Comparison of ENCODE assay signal across 17 cellular contexts in the genomic region with DNA sequence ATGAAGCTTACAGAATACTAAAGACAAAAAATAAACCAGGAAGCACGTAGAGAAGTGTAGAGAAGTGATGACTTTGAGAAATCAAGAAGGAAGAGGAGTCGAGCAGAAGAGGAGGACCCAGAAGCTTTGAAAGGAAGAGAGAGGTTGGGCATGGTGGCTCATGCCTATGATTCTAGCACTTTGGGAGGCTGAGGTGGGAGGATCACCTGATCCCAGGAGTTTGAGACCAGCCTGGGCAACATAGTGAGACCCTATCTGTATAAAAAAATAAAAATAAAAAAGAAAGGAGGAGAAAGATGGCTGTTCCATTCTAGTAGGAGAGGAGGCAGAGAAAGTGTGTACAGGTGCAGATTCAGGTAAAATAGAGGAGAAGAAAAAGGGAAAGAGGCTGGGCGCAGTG. TPM values are rescaled to one million over a fixed set of nuclear protein-coding genes. Genes with fewer than 3 reads are reported as not detected.
DNase-seq lines count a peak whose midpoint lies in the region; ATAC-seq and TF ChIP-seq lines count a peak whose summit lies in the region.
"Had no signal": no experiment of that assay in that cellular context is flagged by ENCODE, and none has a peak within 500 bp of the region (broad histone marks: within the 10 kb centered on the region; RNA-seq: fewer than 3 reads in every experiment).

No MANE protein-coding gene starts in this region.

- H3K4me3 ChIP-seq in HL-60 (replicated peaks; ENCODE audit: insufficient read depth, low read length) (no peak overlapping the region), liver (ENCODE audit: low read depth in 1 of 3, low read length in 3 of 3) (no peak overlapping the region)
- H3K4me3 ChIP-seq: BLaER1, cardiac muscle cell had no signal

- no peak overlapping the region for H3K4me3 Mint-ChIP-seq in T-helper 17 cell
- H3K4me3 Mint-ChIP-seq in stimulated activated memory B cell treated with anti-CD40 and anti-IgM and Interleukin-4, amounts not matched to agents 10 μg/mL and 1 μg/mL and 100 μg/mL, for 72 hours, result no peak overlapping the region
- H3K4me3 Mint-ChIP-seq: activated CD4-positive, alpha-beta memory T cell treated with anti-CD3 and anti-CD28 coated beads for 36 hours; activated naive CD8-positive, alpha-beta T cell treated with anti-CD3 and anti-CD28 coated beads, Interleukin-2, amount 10 ng/mL, durations not matched to agents 7 days and 5 days; activated T-cell treated with anti-CD3 and anti-CD28 coated beads, Interleukin-2, amount 50 U/mL, for 4 hours had no signal

- peaks cover 2% of the 10 kb centered on the region for H3K36me3 Mint-ChIP-seq in T-helper 17 cell (ENCODE audit: low read depth)
- no peaks in the 10 kb centered on the region for H3K36me3 Mint-ChIP-seq in stimulated activated memory B cell treated with anti-CD40 and anti-IgM and Interleukin-4, amounts not matched to agents 10 μg/mL and 1 μg/mL and 100 μg/mL, for 72 hours
- H3K36me3 Mint-ChIP-seq: activated CD4-positive, alpha-beta memory T cell treated with anti-CD3 and anti-CD28 coated beads for 36 hours; activated naive CD8-positive, alpha-beta T cell treated with anti-CD3 and anti-CD28 coated beads, Interleukin-2, amount 10 ng/mL, durations not matched to agents 7 days and 5 days had no signal

- H3K9me3 ChIP-seq in T-helper 17 cell (ENCODE audit: control insufficient read depth, low read length, poor library complexity, severe bottlenecking), result no peaks in the 10 kb centered on the region
- H3K9me3 ChIP-seq in liver (ENCODE audit: control insufficient read depth in 4 of 4, low read length in 3 of 4), result no peaks in the 10 kb centered on the region
- H3K9me3 ChIP-seq: thoracic aorta had no signal

- no peaks in the 10 kb centered on the region for H3K36me3 ChIP-seq in liver (ENCODE audit: control insufficient read depth in 4 of 4, insufficient read depth in 3 of 4, low read depth in 1 of 4, low read length in 3 of 4)
- H3K36me3 ChIP-seq: BLaER1, cardiac muscle cell, thoracic aorta had no signal

- ATAC-seq in T-helper 17 cell (no peak), GM21576 (IDR thresholded peaks at IDR 0.05; ENCODE audit: unreplicated experiment) (no peak)
- no peak for ATAC-seq in stimulated activated memory B cell treated with anti-CD40 and anti-IgM and Interleukin-4, amounts not matched to agents 10 μg/mL and 1 μg/mL and 100 μg/mL, for 72 hours

- 74% methylated on average over 3 of the region's 3 CpGs for WGBS in liver

- no peaks in the 10 kb centered on the region for H3K27me3 Mint-ChIP-seq in T-helper 17 cell
- no peaks in the 10 kb centered on the region for H3K27me3 Mint-ChIP-seq in stimulated activated memory B cell treated with anti-CD40 and anti-IgM and Interleukin-4, amounts not matched to agents 10 μg/mL and 1 μg/mL and 100 μg/mL, for 72 hours
- H3K27me3 Mint-ChIP-seq: activated CD4-positive, alpha-beta memory T cell treated with anti-CD3 and anti-CD28 coated beads for 36 hours had no signal

- peak overlapping the region; percentile 78 for H3K27ac Mint-ChIP-seq in T-helper 17 cell
- peak overlapping the region; percentile 81 for H3K27ac Mint-ChIP-seq in stimulated activated memory B cell treated with anti-CD40 and anti-IgM and Interleukin-4, amounts not matched to agents 10 μg/mL and 1 μg/mL and 100 μg/mL, for 72 hours
- H3K27ac Mint-ChIP-seq: activated CD4-positive, alpha-beta memory T cell treated with anti-CD3 and anti-CD28 coated beads for 36 hours had no signal

- H3K4me1 ChIP-seq in liver (ENCODE audit: control insufficient read depth in 4 of 4, insufficient read depth in 4 of 4, low read length in 3 of 4), result peaks cover 9 to 26% (median 24%) of the 10 kb centered on the region in 4 donors

- DNase-seq in HL-60 (ENCODE audit: low read depth in 1 of 2, low spot score in 1 of 2) (no peak), T-helper 17 cell (no peak), glomerular visceral epithelial cell (ENCODE audit: extremely low spot score) (no peak)
- no peak for DNase-seq in stimulated activated naive CD4-positive, alpha-beta T cell treated with Interleukin-2 at 50 U/mL for 16 hours (lab: John Stamatoyannopoulos, UW)
- DNase-seq: activated CD4-positive, alpha-beta memory T cell treated with anti-CD3 and anti-CD28 coated beads for 36 hours; activated naive CD8-positive, alpha-beta T cell treated with anti-CD3 and anti-CD28 coated beads, Interleukin-2, amount 10 ng/mL, durations not matched to agents 7 days and 5 days; activated T-cell treated with anti-CD3 and anti-CD28 coated beads, Interleukin-2, amount 50 U/mL, for 4 hours; foreskin melanocyte; IMR-90; NCI-H526; stimulated activated CD4-positive, alpha-beta T cell treated with anti-CD3 and anti-CD28 coated beads, Interleukin-4, amount 100 ng/mL, for 1 hour had no signal

- TF ChIP-seq CTCF in HL-60 (IDR thresholded peaks at IDR 0.05; ENCODE audit: insufficient read depth, low read length) (no peak), liver (IDR thresholded peaks at IDR 0.05; ENCODE audit: low read depth, low read length, missing input control) (no peak)

- no peaks in the 10 kb centered on the region for H3K9me3 Mint-ChIP-seq in stimulated activated memory B cell treated with anti-CD40 and anti-IgM and Interleukin-4, amounts not matched to agents 10 μg/mL and 1 μg/mL and 100 μg/mL, for 72 hours
- H3K9me3 Mint-ChIP-seq: activated naive CD8-positive, alpha-beta T cell treated with anti-CD3 and anti-CD28 coated beads, Interleukin-2, amount 10 ng/mL, durations not matched to agents 7 days and 5 days; activated T-cell treated with anti-CD3 and anti-CD28 coated beads, Interleukin-2, amount 50 U/mL, for 4 hours had no signal

- peak overlapping the region; percentile 89 for H3K27ac ChIP-seq in HL-60 (replicated peaks)
- peak overlapping the region; percentile 69 to 81 for H3K27ac ChIP-seq in liver (ENCODE audit: low read depth in 1 of 2, low read length in 2 of 2)
- H3K27ac ChIP-seq: BLaER1, cardiac muscle cell had no signal

- H3K4me1 Mint-ChIP-seq in T-helper 17 cell, result peaks cover 6% of the 10 kb centered on the region
- H3K4me1 Mint-ChIP-seq in stimulated activated memory B cell treated with anti-CD40 and anti-IgM and Interleukin-4, amounts not matched to agents 10 μg/mL and 1 μg/mL and 100 μg/mL, for 72 hours, result peaks cover 27% of the 10 kb centered on the region

- H3K27me3 ChIP-seq in HL-60 (ENCODE audit: insufficient read depth, poor library complexity, severe bottlenecking) (no peaks in the 10 kb centered on the region), liver (ENCODE audit: control insufficient read depth in 4 of 4, insufficient read depth in 4 of 4, low read length in 3 of 4) (no peaks in the 10 kb centered on the region)
- H3K27me3 ChIP-seq: BLaER1, cardiac muscle cell had no signal

- H3K9ac ChIP-seq in liver (ENCODE audit: low read depth in 1 of 2, low read length in 2 of 2), result no peak overlapping the region
- H3K9ac ChIP-seq: BLaER1 had no signal

- no peak for TF ChIP-seq RAD21 in liver (IDR thresholded peaks at IDR 0.05)

TF ChIP-seq in liver, 16 proteins besides CTCF, POLR2A, EP300 and RAD21 (continues in another document):
- TF ChIP-seq, protein P1, sequence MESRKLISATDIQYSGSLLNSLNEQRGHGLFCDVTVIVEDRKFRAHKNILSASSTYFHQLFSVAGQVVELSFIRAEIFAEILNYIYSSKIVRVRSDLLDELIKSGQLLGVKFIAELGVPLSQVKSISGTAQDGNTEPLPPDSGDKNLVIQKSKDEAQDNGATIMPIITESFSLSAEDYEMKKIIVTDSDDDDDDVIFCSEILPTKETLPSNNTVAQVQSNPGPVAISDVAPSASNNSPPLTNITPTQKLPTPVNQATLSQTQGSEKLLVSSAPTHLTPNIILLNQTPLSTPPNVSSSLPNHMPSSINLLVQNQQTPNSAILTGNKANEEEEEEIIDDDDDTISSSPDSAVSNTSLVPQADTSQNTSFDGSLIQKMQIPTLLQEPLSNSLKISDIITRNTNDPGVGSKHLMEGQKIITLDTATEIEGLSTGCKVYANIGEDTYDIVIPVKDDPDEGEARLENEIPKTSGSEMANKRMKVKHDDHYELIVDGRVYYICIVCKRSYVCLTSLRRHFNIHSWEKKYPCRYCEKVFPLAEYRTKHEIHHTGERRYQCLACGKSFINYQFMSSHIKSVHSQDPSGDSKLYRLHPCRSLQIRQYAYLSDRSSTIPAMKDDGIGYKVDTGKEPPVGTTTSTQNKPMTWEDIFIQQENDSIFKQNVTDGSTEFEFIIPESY (IDR thresholded peaks at IDR 0.05), result no peak
- no peak for TF ChIP-seq EGR1 (IDR thresholded peaks at IDR 0.05; ENCODE audit: low read depth in 2 of 2)
- no peak for TF ChIP-seq MAX (IDR thresholded peaks at IDR 0.05)
- no peak for TF ChIP-seq HNF4G (IDR thresholded peaks at IDR 0.05)

RNA-seq across cellular contexts. Expression of gene SYVN1, which starts 17.2 kb away (rescaled TPM):
- total RNA-seq in T-helper 17 cell (10 to 100 TPM; 80.6 to 81.1 TPM), liver (100 to 1,000 TPM in 1 of 2 donors, 10 to 100 TPM in 1; 19.9 to 210 TPM)
- polyA plus RNA-seq in liver, result 10 to 100 TPM; 41.1 to 72.1 TPM

RNA-seq across cellular contexts. Expression of gene SPDYC, which starts 18.5 kb away (rescaled TPM):
- total RNA-seq in T-helper 17 cell (under 1 TPM in 1 of 2 donors, not detected in 1; 0.68 TPM), liver (under 1 TPM in 1 of 2 donors, not detected in 1; 0.08 TPM)
- 1 to 10 TPM in 1 of 2 donors, under 1 TPM in 1; 0.52 to 1.1 TPM for polyA plus RNA-seq in liver
- total RNA-seq: activated CD4-positive, alpha-beta memory T cell treated with anti-CD3 and anti-CD28 coated beads for 36 hours; activated naive CD8-positive, alpha-beta T cell treated with anti-CD3 and anti-CD28 coated beads, Interleukin-2, amount 10 ng/mL, durations not matched to agents 7 days and 5 days; activated T-cell treated with anti-CD3 and anti-CD28 coated beads, Interleukin-2, amount 50 U/mL, for 4 hours; IMR-90; thoracic aorta had no signal
- polyA plus RNA-seq: cardiac muscle cell, IMR-90 had no signal

RNA-seq across cellular contexts. Expression of gene MRPL49, which starts 29.4 kb away (rescaled TPM):
- 10 to 100 TPM; 42.8 to 44.8 TPM for total RNA-seq in T-helper 17 cell
- 10 to 100 TPM; 31.7 to 39.2 TPM for total RNA-seq in liver
- polyA plus RNA-seq in liver, result 10 to 100 TPM; 31.1 to 47.2 TPM

RNA-seq across cellular contexts. Expression of gene FAU, which starts 29.6 kb away (rescaled TPM):
- total RNA-seq in T-helper 17 cell (1,000 to 10,000 TPM; 1,401 to 1,408 TPM), liver (100 to 1,000 TPM; 199 to 332 TPM)
- polyA plus RNA-seq in liver, result 100 to 1,000 TPM; 393 to 535 TPM

RNA-seq across cellular contexts. Expression of gene CAPN1, which starts 30.2 kb away (rescaled TPM):
- total RNA-seq in T-helper 17 cell, result 100 to 1,000 TPM; 154 to 190 TPM
- total RNA-seq in liver, result 100 to 1,000 TPM in 1 of 2 donors, 10 to 100 TPM in 1; 81.7 to 183 TPM
- polyA plus RNA-seq in liver, result 10 to 100 TPM; 39.6 to 48.4 TPM
